In genomic region chr7:42661312-42661711, GRCh38 we compare ENCODE assay signal across 19 cellular contexts.
A peak's percentile ranks its signal among the peaks of the same experiment; 100 is the strongest.
DNase-seq lines count a peak whose midpoint lies in the region; ATAC-seq, FAIRE-seq and TF ChIP-seq lines count a peak whose summit lies in the region.
"Had no signal": no experiment of that assay in that cellular context is flagged by ENCODE, and none has a peak within 500 bp of the region (broad histone marks: within the 10 kb centered on the region; RNA-seq: fewer than 3 reads in every experiment).

No MANE protein-coding gene starts in this region.

- FAIRE-seq in urothelium cell line (lab: Jason Lieb, UNC), result peak; percentile 70
- FAIRE-seq: endometrium, GM12891 had no signal

- intact Hi-C loops in MCF 10A (cut with micrococcal nuclease) (no loop called here), breast epithelium (cut with DNase I; ENCODE audit: low total_unique reads) (no loop called here)

- H3K27ac ChIP-seq in breast epithelium (no peak overlapping the region), fibroblast of lung (ENCODE audit: insufficient read depth, low read length) (no peak overlapping the region), substantia nigra (ENCODE audit: low read depth, low read length, poor library complexity, severe bottlenecking) (no peak overlapping the region)
- H3K27ac ChIP-seq: 22Rv1, thyroid gland had no signal

- H3K4me1 ChIP-seq in breast epithelium, result no peaks in the 10 kb centered on the region
- no peaks in the 10 kb centered on the region for H3K4me1 ChIP-seq in fibroblast of lung (ENCODE audit: control insufficient read depth, extremely low read depth, insufficient read depth, low read length)
- H3K4me1 ChIP-seq: thyroid gland had no signal

- peaks cover 5% of the 10 kb centered on the region for H3K4me1 Mint-ChIP-seq in MCF 10A (ENCODE audit: insufficient read depth, unreplicated experiment)
- H3K4me1 Mint-ChIP-seq: activated T-helper 17 cell treated with anti-CD3 and anti-CD28 coated beads, Interleukin-2, amount 50 U/mL, for 72 hours; brain; natural killer cell; T-helper 17 cell had no signal

- H3K79me2 ChIP-seq in fibroblast of lung (ENCODE audit: control insufficient read depth, insufficient read depth, low read length), result no peaks in the 10 kb centered on the region

- POLR2A ChIA-PET in MCF 10A (lab: Yijun Ruan, JAX), result interaction anchor here (0.6 to 1.2 kb wide), 7 partner anchors 11 to 1463 kb away, joined by 3 to 4 read pairs (median 3); no protein-coding TSS in a partner anchor

- no peak overlapping the region for H2AFZ ChIP-seq in fibroblast of lung (ENCODE audit: low read length)

- CTCF ChIA-PET in MCF 10A (lab: Yijun Ruan, JAX), result interaction anchor here (0.6 to 1.1 kb wide), 2 partner anchors 68 to 84 kb away, joined by 3 to 4 read pairs; no protein-coding TSS in a partner anchor

- no peak for ATAC-seq in HG02938 (IDR thresholded peaks at IDR 0.05; ENCODE audit: unreplicated experiment)
- ATAC-seq: activated T-helper 17 cell treated with anti-CD3 and anti-CD28 coated beads, Interleukin-2, amount 50 U/mL, for 72 hours; natural killer cell; T-helper 17 cell had no signal

- H3K36me3 ChIP-seq in breast epithelium, result no peaks in the 10 kb centered on the region
- H3K36me3 ChIP-seq in fibroblast of lung (ENCODE audit: control insufficient read depth, insufficient read depth, low read length), result no peaks in the 10 kb centered on the region
- H3K36me3 ChIP-seq: thyroid gland had no signal

- H4K20me1 ChIP-seq in fibroblast of lung (ENCODE audit: control insufficient read depth, extremely low read depth, insufficient read depth, low read length), result no peaks in the 10 kb centered on the region

- BruUV-seq in MCF 10A (replicated peaks; lab: Mats Ljungman, UMichigan), result no TSS peak

- no peak overlapping the region for H3K9ac ChIP-seq in fibroblast of lung (ENCODE audit: insufficient read depth, low read length)

- H3K9me3 Mint-ChIP-seq in MCF 10A (ENCODE audit: unreplicated experiment), result peaks cover 19% of the 10 kb centered on the region

- H3K27me3 ChIP-seq in breast epithelium, result no peaks in the 10 kb centered on the region
- H3K27me3 ChIP-seq in fibroblast of lung (ENCODE audit: control insufficient read depth, insufficient read depth, low read length), result no peaks in the 10 kb centered on the region
- H3K27me3 ChIP-seq: thyroid gland had no signal

- peaks cover 0 to 8% of the 10 kb centered on the region in 2 donors for H3K9me3 ChIP-seq in breast epithelium
- H3K9me3 ChIP-seq in fibroblast of lung (ENCODE audit: control insufficient read depth, insufficient read depth, low read depth, low read length), result no peaks in the 10 kb centered on the region
- H3K9me3 ChIP-seq: thyroid gland had no signal

- DNase-seq in MCF 10A (ENCODE audit: unreplicated experiment), result peak; percentile 93
- DNase-seq in breast epithelium (ENCODE audit: low spot score in 2 of 2), result no peak
- DNase-seq in SW 1271 (lab: John Stamatoyannopoulos, UW), result peak; percentile 40 to 69
- peak; percentile 77 for DNase-seq in fibroblast of lung (ENCODE audit: low read depth in 2 of 2)
- peak; percentile 71 for DNase-seq in urothelium cell line (ENCODE audit: low spot score)
- no peak for DNase-seq in substantia nigra (lab: John Stamatoyannopoulos, UW)
- DNase-seq in NOMO-1 treated with dmso at 0.1 percent for 144 hours (lab: John Stamatoyannopoulos, UW; ENCODE audit: unreplicated experiment), result no peak
- DNase-seq: activated CD4-positive, alpha-beta T cell treated with anti-CD3 and anti-CD28 coated beads, Interleukin-2, amount 50 U/mL, for 1 hour; GOT3; natural killer cell; NCI-H2081; T-helper 17 cell; thyroid gland had no signal

- peak overlapping the region; percentile 67 for H3K27ac Mint-ChIP-seq in MCF 10A (ENCODE audit: low read depth, unreplicated experiment)
- H3K27ac Mint-ChIP-seq: activated T-helper 17 cell treated with anti-CD3 and anti-CD28 coated beads, Interleukin-2, amount 50 U/mL, for 72 hours; brain; natural killer cell; T-helper 17 cell had no signal

- H3K4me3 Mint-ChIP-seq in MCF 10A (ENCODE audit: unreplicated experiment), result no peak overlapping the region
- H3K4me3 Mint-ChIP-seq: activated T-helper 17 cell treated with anti-CD3 and anti-CD28 coated beads, Interleukin-2, amount 50 U/mL, for 72 hours; brain; natural killer cell; T-helper 17 cell had no signal

- H3K4me3 ChIP-seq in breast epithelium (no peak overlapping the region), fibroblast of lung (replicated peaks in 1 of 4; ENCODE audit: control extremely low read depth in 1 of 4, insufficient read depth in 1 of 4, low read depth in 3 of 4, low read length in 4 of 4) (no peak overlapping the region)
- H3K4me3 ChIP-seq: thyroid gland had no signal

- no peaks in the 10 kb centered on the region for H3K36me3 Mint-ChIP-seq in MCF 10A (ENCODE audit: insufficient read depth, unreplicated experiment)
- H3K36me3 Mint-ChIP-seq: brain had no signal

- no peak for TF ChIP-seq CTCF in MCF 10A (IDR thresholded peaks at IDR 0.05; ENCODE audit: unreplicated experiment)
- no peak for TF ChIP-seq CTCF in breast epithelium (IDR thresholded peaks at IDR 0.05)
- TF ChIP-seq CTCF in fibroblast of lung (conservative IDR thresholded peaks at IDR 0.05 in 1 of 2, IDR thresholded peaks at IDR 0.05 in 1 of 2; ENCODE audit: low read depth in 1 of 2, low read length in 2 of 2), result no peak

- no peaks in the 10 kb centered on the region for H3K27me3 Mint-ChIP-seq in MCF 10A (ENCODE audit: insufficient read depth, unreplicated experiment)
- H3K27me3 Mint-ChIP-seq: activated T-helper 17 cell treated with anti-CD3 and anti-CD28 coated beads, Interleukin-2, amount 50 U/mL, for 72 hours; T-helper 17 cell had no signal

- no peak for TF ChIP-seq POLR2A in breast epithelium (IDR thresholded peaks at IDR 0.05)

- no peak overlapping the region for H3K4me2 ChIP-seq in fibroblast of lung (ENCODE audit: extremely low read depth, insufficient read depth, low read length)

Comparison
In these comparisons a context has a peak if more than half of its experiments do, and no peak if none do; other contexts are left out.
1. DNase-seq: peak in MCF 10A (single experiment), SW 1271 (2 of 2), fibroblast of lung (2 of 2) and urothelium cell line (single experiment); none in breast epithelium (0 of 2), substantia nigra (0 of 49) and NOMO-1 treated with dmso at 0.1 percent for 144 hours (single experiment).